Comparison of ENCODE assay signal across 8 cellular contexts in genomic region chr5:139648205-139649081, GRCh38. TPM values are rescaled to one million over a fixed set of nuclear protein-coding genes. Genes with fewer than 3 reads are reported as not detected.
A peak's percentile ranks its signal among the peaks of the same experiment; 100 is the strongest.
DNase-seq lines count a peak whose midpoint lies in the region; ATAC-seq and TF ChIP-seq lines count a peak whose summit lies in the region.

CXXC5 (plus strand) TSS chr5:139648349; CDS start chr5:139680524, 32,175 bp downstream.

- H3K36me3 ChIP-seq in HUES6 (ENCODE audit: control insufficient read depth, insufficient read depth, low read length) (no peaks in the 10 kb centered on the region), Peyer's patch (no peaks in the 10 kb centered on the region)

- TF ChIP-seq CTCF in Peyer's patch (IDR thresholded peaks at IDR 0.05): peak in 1 of 6 experiments; percentile 4

- DNase-seq in AG20443 (ENCODE audit: low spot score) (peak; percentile 93), Peyer's patch (peak; percentile 77 to 88 (median 84)), Right ventricle myocardium inferior (ENCODE audit: missing footprints) (peak; percentile 89), occipital lobe (lab: John Stamatoyannopoulos, UW) (peak; percentile 84)
- DNase-seq in activated naive CD8-positive, alpha-beta T cell treated with anti-CD3 and anti-CD28 coated beads, Interleukin-2, amount 50 U/mL, for 24 hours: peak; percentile 72
- DNase-seq in NK-92 treated with Interleukin-12 subunit alpha and Interleukin-12 subunit beta, amount 100 ng/mL, for 24 hours (lab: John Stamatoyannopoulos, UW): no peak

- H3K27ac ChIP-seq in HUES6 (ENCODE audit: low read depth, low read length) (peak within 1 kb of the TSS; percentile 83; the same call in 1 of the 2 replicates), Peyer's patch (peak within 1 kb of the TSS; percentile 84 to 96 (median 86))

- TF ChIP-seq POLR2A in Peyer's patch (IDR thresholded peaks at IDR 0.05): peak; percentile 43

- H3K4me1 Mint-ChIP-seq in activated naive CD8-positive, alpha-beta T cell treated with anti-CD3 and anti-CD28 coated beads, Interleukin-2, amount 50 U/mL, for 24 hours: peaks cover 49% of the 10 kb centered on the region

- H3K27me3 ChIP-seq in HUES6 (ENCODE audit: control insufficient read depth, insufficient read depth, low read length): peaks cover 32% of the 10 kb centered on the region
- no peaks in the 10 kb centered on the region for H3K27me3 ChIP-seq in Peyer's patch

- H3K9ac ChIP-seq in HUES6 (ENCODE audit: low read length): peak within 1 kb of the TSS; percentile 94

- no peaks in the 10 kb centered on the region for H3K9me3 Mint-ChIP-seq in activated naive CD8-positive, alpha-beta T cell treated with anti-CD3 and anti-CD28 coated beads, Interleukin-2, amount 50 U/mL, for 24 hours

- no peak within 1 kb of the TSS for H3K27ac Mint-ChIP-seq in activated naive CD8-positive, alpha-beta T cell treated with anti-CD3 and anti-CD28 coated beads, Interleukin-2, amount 50 U/mL, for 24 hours

- peaks cover 47% of the 10 kb centered on the region for H3K27me3 Mint-ChIP-seq in activated naive CD8-positive, alpha-beta T cell treated with anti-CD3 and anti-CD28 coated beads, Interleukin-2, amount 50 U/mL, for 24 hours

- H3K4me1 ChIP-seq in HUES6 (ENCODE audit: control insufficient read depth, insufficient read depth, low read length) (peaks cover 45% of the 10 kb centered on the region), Peyer's patch (peaks cover 19 to 69% (median 30%) of the 10 kb centered on the region in 4 donors)

- peak within 1 kb of the TSS; percentile 83 for H3K4me3 Mint-ChIP-seq in activated naive CD8-positive, alpha-beta T cell treated with anti-CD3 and anti-CD28 coated beads, Interleukin-2, amount 50 U/mL, for 24 hours

- no peaks in the 10 kb centered on the region for H3K9me3 ChIP-seq in HUES6 (ENCODE audit: control insufficient read depth, insufficient read depth, low read depth, low read length)
- no peaks in the 10 kb centered on the region for H3K9me3 ChIP-seq in Peyer's patch

- H3K36me3 Mint-ChIP-seq in activated naive CD8-positive, alpha-beta T cell treated with anti-CD3 and anti-CD28 coated beads, Interleukin-2, amount 50 U/mL, for 24 hours (ENCODE audit: low read depth): no peaks in the 10 kb centered on the region

- ATAC-seq in GM18867 (IDR thresholded peaks at IDR 0.05; ENCODE audit: unreplicated experiment) (peak; percentile 40), Right ventricle myocardium inferior (peak; percentile 77)
- ATAC-seq in activated naive CD8-positive, alpha-beta T cell treated with anti-CD3 and anti-CD28 coated beads, Interleukin-2, amount 50 U/mL, for 24 hours: peak; percentile 45

- intact Hi-C loops in Right ventricle myocardium inferior (cut with DNase I): loop anchor here (1.0 kb wide), 1 partner anchor 10 kb away; no protein-coding TSS in a partner anchor

- H3K4me3 ChIP-seq in HUES6 (ENCODE audit: low read depth, low read length): peak within 1 kb of the TSS; percentile 88
- peak within 1 kb of the TSS; percentile 79 to 95 (median 87) for H3K4me3 ChIP-seq in Peyer's patch

RNA-seq across cellular contexts. Expression of gene CXXC5, which starts in this region (rescaled TPM):
- 10 to 100 TPM; 21.7 to 49.5 (median 30.9) TPM for total RNA-seq in Peyer's patch
- 74.1 TPM for total RNA-seq in Right ventricle myocardium inferior
- 37.1 TPM for total RNA-seq in occipital lobe
